26 cellular contexts compared by ENCODE assay signal in the genomic region with DNA sequence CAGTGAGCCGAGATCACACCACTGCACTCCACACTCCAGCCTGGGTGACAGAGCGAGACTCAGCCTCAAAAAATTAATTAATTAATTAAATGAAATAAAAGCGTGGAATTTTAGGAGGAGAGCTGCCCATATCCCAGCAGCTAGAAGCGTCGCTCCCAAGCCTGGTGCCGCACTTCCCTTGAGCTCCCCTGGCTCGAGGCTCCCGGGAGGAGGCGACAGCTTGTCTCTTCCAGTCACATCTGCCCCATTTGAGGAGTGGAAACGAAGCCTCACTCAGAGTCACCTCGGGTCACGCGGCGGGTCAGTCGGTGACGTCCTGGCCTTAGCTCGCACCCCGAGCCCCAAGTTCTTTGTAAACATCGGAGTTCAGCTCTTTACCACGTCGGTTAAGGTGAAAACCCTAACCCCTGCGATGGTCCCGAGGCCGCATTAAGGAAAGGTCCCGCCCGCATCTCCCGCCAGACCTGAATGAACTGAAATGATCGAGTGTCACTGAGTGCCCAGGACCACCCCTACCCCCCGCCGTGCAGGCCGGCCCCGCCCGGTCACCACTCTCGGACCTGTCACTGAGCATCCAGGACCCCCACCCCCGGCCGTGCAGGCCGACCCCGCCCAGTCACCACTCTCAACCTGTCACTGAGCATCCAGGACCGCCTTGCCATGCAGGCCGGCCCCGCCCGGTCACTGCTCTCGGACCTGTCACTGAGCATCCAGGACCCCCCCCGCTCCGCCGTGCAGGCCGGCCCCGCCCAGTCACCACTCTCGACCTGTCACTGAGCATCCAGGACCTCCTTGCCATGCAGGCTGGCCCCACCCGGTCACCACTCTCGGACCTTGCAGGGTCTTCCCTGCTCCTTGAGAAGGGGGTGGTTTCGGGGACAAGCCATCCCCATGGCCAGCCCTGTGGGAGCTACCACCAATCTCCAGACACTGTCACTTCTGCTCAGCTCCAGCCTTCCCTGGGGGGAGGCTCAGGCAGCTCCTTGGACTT.
DNase-seq lines count a peak whose midpoint lies in the region; ATAC-seq and TF ChIP-seq lines count a peak whose summit lies in the region.
"Had no signal": no experiment of that assay in that cellular context is flagged by ENCODE, and none has a peak within 500 bp of the region (broad histone marks: within the 10 kb centered on the region; RNA-seq: fewer than 3 reads in every experiment).

No MANE protein-coding gene starts in this region.

- H3K4me1 ChIP-seq in right lobe of liver = no peaks in the 10 kb centered on the region
- H3K4me1 ChIP-seq: Peyer's patch, SJCRH30, thyroid gland had no signal

- TF ChIP-seq CTCF in GM06990 (IDR thresholded peaks at IDR 0.05; ENCODE audit: insufficient read depth, low read length, poor library complexity, severe bottlenecking) (no peak), WTC11 (IDR thresholded peaks at IDR 0.05) (no peak), right lobe of liver (IDR thresholded peaks at IDR 0.05) (no peak)

- no peaks in the 10 kb centered on the region for H3K27me3 ChIP-seq in GM06990 (replicated peaks; ENCODE audit: control insufficient read depth, insufficient read depth, low read length)
- no peaks in the 10 kb centered on the region for H3K27me3 ChIP-seq in right lobe of liver
- H3K27me3 ChIP-seq: Peyer's patch, SJCRH30, thyroid gland had no signal

- H3K4me3 Mint-ChIP-seq in WTC11 = no peak overlapping the region
- no peak overlapping the region for H3K4me3 Mint-ChIP-seq in T-cell
- H3K4me3 Mint-ChIP-seq: activated CD4-positive, alpha-beta T cell treated with anti-CD3 and anti-CD28 coated beads, Interleukin-2, amount 10 ng/mL, durations not matched to agents 7 days and 5 days; activated naive CD8-positive, alpha-beta T cell treated with anti-CD3 and anti-CD28 coated beads, Interleukin-2, amount 10 ng/mL, durations not matched to agents 7 days and 5 days; activated T-cell treated with anti-CD3 and anti-CD28 coated beads, Interleukin-2, amount 50 U/mL, for 24 hours; CD8-positive, alpha-beta memory T cell; effector memory CD8-positive, alpha-beta T cell had no signal

- no peaks in the 10 kb centered on the region for H3K9me3 Mint-ChIP-seq in WTC11
- no peaks in the 10 kb centered on the region for H3K9me3 Mint-ChIP-seq in T-cell
- H3K9me3 Mint-ChIP-seq: activated CD4-positive, alpha-beta T cell treated with anti-CD3 and anti-CD28 coated beads, Interleukin-2, amount 10 ng/mL, durations not matched to agents 7 days and 5 days; activated naive CD8-positive, alpha-beta T cell treated with anti-CD3 and anti-CD28 coated beads, Interleukin-2, amount 10 ng/mL, durations not matched to agents 7 days and 5 days; activated T-cell treated with anti-CD3 and anti-CD28 coated beads, Interleukin-2, amount 50 U/mL, for 24 hours; CD8-positive, alpha-beta memory T cell; effector memory CD8-positive, alpha-beta T cell had no signal

- H3K36me3 Mint-ChIP-seq in WTC11 = peaks cover 7% of the 10 kb centered on the region
- peaks cover 30% of the 10 kb centered on the region for H3K36me3 Mint-ChIP-seq in T-cell

- ATAC-seq in WTC11 = no peak
- ATAC-seq in right lobe of liver = no peak
- no peak for ATAC-seq in T-cell (replicated peaks in 1 of 4)
- ATAC-seq: effector memory CD8-positive, alpha-beta T cell; left lobe of liver had no signal

- CTCF ChIA-PET in WTC11 (lab: Charles Lee) (interaction anchor here (0.7 to 2.8 kb wide), 8 partner anchors 8 to 145 kb away, joined by 3 to 18 read pairs (median 6); no protein-coding TSS in a partner anchor), T-cell (lab: Charles Lee) (interaction anchor here in 1 of 2 donors (0.7 kb wide), 1 partner anchor 17 kb away, joined by 4 read pairs; no protein-coding TSS in a partner anchor)

- no peak overlapping the region; the same call in 1 of the 2 replicates for H3K27ac Mint-ChIP-seq in WTC11
- no peak overlapping the region for H3K27ac Mint-ChIP-seq in T-cell
- H3K27ac Mint-ChIP-seq: activated CD4-positive, alpha-beta T cell treated with anti-CD3 and anti-CD28 coated beads, Interleukin-2, amount 10 ng/mL, durations not matched to agents 7 days and 5 days; activated naive CD8-positive, alpha-beta T cell treated with anti-CD3 and anti-CD28 coated beads, Interleukin-2, amount 10 ng/mL, durations not matched to agents 7 days and 5 days; CD8-positive, alpha-beta memory T cell; effector memory CD8-positive, alpha-beta T cell had no signal

- H3K27ac ChIP-seq in right lobe of liver = no peak overlapping the region
- H3K27ac ChIP-seq: Peyer's patch, SJCRH30, thyroid gland, VCaP had no signal

- no peak for TF ChIP-seq POLR2A in right lobe of liver (IDR thresholded peaks at IDR 0.05)

- 90% methylated on average over 20 of the region's 52 CpGs for WGBS in right lobe of liver (ENCODE audit: insufficient coverage, low coverage, low lambda C conversion rate, missing lambda C conversion rate)

- intact Hi-C loops in right lobe of liver (cut with DNase I) = no loop called here
- intact Hi-C loops in posterior vena cava (cut with DNase I) = loop anchor here in 1 of 2 donors (10.0 kb wide), 1 partner anchor 439 kb away; no protein-coding TSS in a partner anchor

- DNase-seq in GM06990 (ENCODE audit: extremely low read depth, insufficient read length) (peak; percentile 8), WTC11 (ENCODE audit: low spot score) (peak; percentile 10), right lobe of liver (peak in 2 of 3 donors; percentile 18 to 46), posterior vena cava (ENCODE audit: low spot score) (peak; percentile 69), NCI-H2029 treated with DMSO at 0.1 percent for 48 hours (lab: John Stamatoyannopoulos, UW) (no peak), T-cell (no peak), amygdala (lab: John Stamatoyannopoulos, UW) (no peak)
- DNase-seq: activated CD4-positive, alpha-beta T cell treated with anti-CD3 and anti-CD28 coated beads, Interleukin-2, amount 10 ng/mL, durations not matched to agents 7 days and 5 days; activated effector memory CD4-positive, alpha-beta T cell treated with anti-CD3 and anti-CD28 coated beads, Interleukin-2, amount 50 U/mL, for 16 hours; activated naive CD8-positive, alpha-beta T cell treated with anti-CD3 and anti-CD28 coated beads, Interleukin-2, amount 10 ng/mL, durations not matched to agents 7 days and 5 days; activated T-cell treated with anti-CD3 and anti-CD28 coated beads, Interleukin-2, amount 50 U/mL, for 24 hours; central memory CD4-positive, alpha-beta T cell; effector memory CD8-positive, alpha-beta T cell; MV-4-11; NCI-H146; NCI-H748 treated with DMSO at 0.1 percent for 48 hours; occipital lobe; retina; SJCRH30; SW 1271; T1000 had no signal

- peaks cover 45% of the 10 kb centered on the region for H3K36me3 ChIP-seq in GM06990 (ENCODE audit: control insufficient read depth, insufficient read depth, low read length)
- peaks cover 0 to 55% (median 12%) of the 10 kb centered on the region in 4 donors for H3K36me3 ChIP-seq in right lobe of liver

- no peak overlapping the region for H3K4me3 ChIP-seq in GM06990 (replicated peaks; ENCODE audit: low read depth, low read length)
- no peak overlapping the region for H3K4me3 ChIP-seq in right lobe of liver
- H3K4me3 ChIP-seq: Peyer's patch, SJCRH30, thyroid gland had no signal

- peaks cover 5% of the 10 kb centered on the region; the same call in 1 of the 2 replicates for H3K4me1 Mint-ChIP-seq in WTC11
- H3K4me1 Mint-ChIP-seq in T-cell = peaks cover 9 to 14% (median 12%) of the 10 kb centered on the region in 3 donors

- no peaks in the 10 kb centered on the region for H3K27me3 Mint-ChIP-seq in WTC11 (ENCODE audit: low read depth)
- no peaks in the 10 kb centered on the region for H3K27me3 Mint-ChIP-seq in T-cell
- H3K27me3 Mint-ChIP-seq: activated CD4-positive, alpha-beta T cell treated with anti-CD3 and anti-CD28 coated beads, Interleukin-2, amount 10 ng/mL, durations not matched to agents 7 days and 5 days; activated naive CD8-positive, alpha-beta T cell treated with anti-CD3 and anti-CD28 coated beads, Interleukin-2, amount 10 ng/mL, durations not matched to agents 7 days and 5 days; activated T-cell treated with anti-CD3 and anti-CD28 coated beads, Interleukin-2, amount 50 U/mL, for 24 hours; CD8-positive, alpha-beta memory T cell; effector memory CD8-positive, alpha-beta T cell had no signal

- H3K9me3 ChIP-seq in right lobe of liver = no peaks in the 10 kb centered on the region
- H3K9me3 ChIP-seq: Peyer's patch, SJCRH30, thyroid gland had no signal

- POLR2A ChIA-PET in WTC11 (lab: Charles Lee) = interaction anchor here (1.1 kb wide), 1 partner anchor 48 kb away, joined by 3 read pairs; no protein-coding TSS in a partner anchor
- POLR2A ChIA-PET in T-cell (lab: Charles Lee) = no interaction called here

TF ChIP-seq in WTC11, 78 proteins besides CTCF, POLR2A, EP300 and RAD21 (continues in another document):
- TF ChIP-seq RELA (CRISPR knock-in tag; IDR thresholded peaks at IDR 0.05; ENCODE audit: borderline replicate concordance) = no peak
- TF ChIP-seq ZNF263 (CRISPR knock-in tag; IDR thresholded peaks at IDR 0.05; ENCODE audit: low read depth) = no peak
- TF ChIP-seq FOXJ3 (CRISPR knock-in tag; IDR thresholded peaks at IDR 0.05; ENCODE audit: borderline replicate concordance) = no peak
- no peak for TF ChIP-seq GTF2I (CRISPR knock-in tag; conservative IDR thresholded peaks at IDR 0.05)
- TF ChIP-seq, protein P1, sequence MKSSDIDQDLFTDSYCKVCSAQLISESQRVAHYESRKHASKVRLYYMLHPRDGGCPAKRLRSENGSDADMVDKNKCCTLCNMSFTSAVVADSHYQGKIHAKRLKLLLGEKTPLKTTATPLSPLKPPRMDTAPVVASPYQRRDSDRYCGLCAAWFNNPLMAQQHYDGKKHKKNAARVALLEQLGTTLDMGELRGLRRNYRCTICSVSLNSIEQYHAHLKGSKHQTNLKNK (CRISPR knock-in tag; IDR thresholded peaks at IDR 0.05) = no peak
- TF ChIP-seq TP53 (CRISPR knock-in tag; IDR thresholded peaks at IDR 0.05) = no peak
- TF ChIP-seq, protein P2, sequence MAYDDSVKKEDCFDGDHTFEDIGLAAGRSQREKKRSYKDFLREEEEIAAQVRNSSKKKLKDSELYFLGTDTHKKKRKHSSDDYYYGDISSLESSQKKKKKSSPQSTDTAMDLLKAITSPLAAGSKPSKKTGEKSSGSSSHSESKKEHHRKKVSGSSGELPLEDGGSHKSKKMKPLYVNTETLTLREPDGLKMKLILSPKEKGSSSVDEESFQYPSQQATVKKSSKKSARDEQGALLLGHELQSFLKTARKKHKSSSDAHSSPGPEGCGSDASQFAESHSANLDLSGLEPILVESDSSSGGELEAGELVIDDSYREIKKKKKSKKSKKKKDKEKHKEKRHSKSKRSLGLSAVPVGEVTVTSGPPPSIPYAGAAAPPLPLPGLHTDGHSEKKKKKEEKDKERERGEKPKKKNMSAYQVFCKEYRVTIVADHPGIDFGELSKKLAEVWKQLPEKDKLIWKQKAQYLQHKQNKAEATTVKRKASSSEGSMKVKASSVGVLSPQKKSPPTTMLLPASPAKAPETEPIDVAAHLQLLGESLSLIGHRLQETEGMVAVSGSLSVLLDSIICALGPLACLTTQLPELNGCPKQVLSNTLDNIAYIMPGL (CRISPR knock-in tag; IDR thresholded peaks at IDR 0.05) = no peak
- TF ChIP-seq, protein P3, sequence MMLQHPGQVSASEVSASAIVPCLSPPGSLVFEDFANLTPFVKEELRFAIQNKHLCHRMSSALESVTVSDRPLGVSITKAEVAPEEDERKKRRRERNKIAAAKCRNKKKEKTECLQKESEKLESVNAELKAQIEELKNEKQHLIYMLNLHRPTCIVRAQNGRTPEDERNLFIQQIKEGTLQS (CRISPR knock-in tag; conservative IDR thresholded peaks at IDR 0.05) = no peak

Comparison
In these comparisons a context has a peak if more than half of its experiments do, and no peak if none do; other contexts are left out.
1. DNase-seq: peak in GM06990 (single experiment), WTC11 (single experiment), right lobe of liver (2 of 3) and posterior vena cava (single experiment); none in NCI-H2029 treated with DMSO at 0.1 percent for 48 hours (single experiment), T-cell (0 of 34) and amygdala (0 of 56).